Comparison of ENCODE assay signal across 8 cellular contexts in genomic region chr11:76919887-76920746, GRCh38. TPM values are rescaled to one million over a fixed set of nuclear protein-coding genes. Genes with fewer than 3 reads are reported as not detected.
DNase-seq lines count a peak whose midpoint lies in the region; ATAC-seq and TF ChIP-seq lines count a peak whose summit lies in the region.

No MANE protein-coding gene starts in this region.

- intact Hi-C loops in lower leg skin (cut with DNase I; ENCODE audit: low total_unique reads) = loop anchor here (5.0 kb wide), 3 partner anchors 113 to 188 kb away; no protein-coding TSS in a partner anchor

- H3K4me3 ChIP-seq in GM12875 (ENCODE audit: low read depth, low read length) (no peak overlapping the region), lower leg skin (ENCODE audit: low read depth, poor library complexity, severe bottlenecking) (no peak overlapping the region)

- WGBS in lower leg skin, 2 donors = 30 to 39% methylated on average over 7 of the region's 7 CpGs

- TF ChIP-seq POLR2A in lower leg skin (IDR thresholded peaks at IDR 0.05) = no peak

- ATAC-seq in GM18520 (IDR thresholded peaks at IDR 0.05; ENCODE audit: unreplicated experiment) = no peak

- DNase-seq in HK-2 (ENCODE audit: unreplicated experiment) (peak; percentile 50), NCI-H748 treated with DMSO at 0.1 percent for 48 hours (lab: John Stamatoyannopoulos, UW) (peak; percentile 59), dermis microvascular lymphatic vessel endothelial cell (ENCODE audit: low read depth in 2 of 2) (peak; percentile 75 to 82), lower leg skin (ENCODE audit: low spot score in 2 of 2) (peak; percentile 84 to 91)
- peak; percentile 29 to 32 for DNase-seq in activated CD4-positive, alpha-beta T cell treated with anti-CD3 and anti-CD28 coated beads, Interleukin-2, amount 50 U/mL, for 4 hours
- DNase-seq in stimulated activated CD4-positive, alpha-beta T cell treated with anti-CD3 and anti-CD28 coated beads, Interleukin-4, amount 100 ng/mL, for 48 hours (ENCODE audit: low read depth in 2 of 2) = peak; percentile 31 to 54

- TF ChIP-seq CTCF in GM12875 (IDR thresholded peaks at IDR 0.05; ENCODE audit: borderline replicate concordance, insufficient read depth, low read depth, low read length) (peak; percentile 70), lower leg skin (IDR thresholded peaks at IDR 0.05) (peak in 1 of 3 donors; percentile 31)

RNA-seq across cellular contexts. Expression of gene ACER3, which starts 59.4 kb away (rescaled TPM):
- 20.0 and 20.2 TPM in 2 replicates for total RNA-seq in dermis microvascular lymphatic vessel endothelial cell
- 1 to 10 TPM; 3.5 to 5.9 (median 5.1) TPM for total RNA-seq in lower leg skin

Comparison
In these comparisons a context has a peak if more than half of its experiments do, and no peak if none do; other contexts are left out.
1. DNase-seq: peak in every context shown above with its lines; median percentile 88 in lower leg skin; 78 in dermis microvascular lymphatic vessel endothelial cell; 59 in NCI-H748 treated with DMSO at 0.1 percent for 48 hours; 50 in HK-2; 42 in stimulated activated CD4-positive, alpha-beta T cell treated with anti-CD3 and anti-CD28 coated beads, Interleukin-4, amount 100 ng/mL, for 48 hours; 30 in activated CD4-positive, alpha-beta T cell treated with anti-CD3 and anti-CD28 coated beads, Interleukin-2, amount 50 U/mL, for 4 hours.